2 cellular contexts compared by ENCODE assay signal in the genomic region with DNA sequence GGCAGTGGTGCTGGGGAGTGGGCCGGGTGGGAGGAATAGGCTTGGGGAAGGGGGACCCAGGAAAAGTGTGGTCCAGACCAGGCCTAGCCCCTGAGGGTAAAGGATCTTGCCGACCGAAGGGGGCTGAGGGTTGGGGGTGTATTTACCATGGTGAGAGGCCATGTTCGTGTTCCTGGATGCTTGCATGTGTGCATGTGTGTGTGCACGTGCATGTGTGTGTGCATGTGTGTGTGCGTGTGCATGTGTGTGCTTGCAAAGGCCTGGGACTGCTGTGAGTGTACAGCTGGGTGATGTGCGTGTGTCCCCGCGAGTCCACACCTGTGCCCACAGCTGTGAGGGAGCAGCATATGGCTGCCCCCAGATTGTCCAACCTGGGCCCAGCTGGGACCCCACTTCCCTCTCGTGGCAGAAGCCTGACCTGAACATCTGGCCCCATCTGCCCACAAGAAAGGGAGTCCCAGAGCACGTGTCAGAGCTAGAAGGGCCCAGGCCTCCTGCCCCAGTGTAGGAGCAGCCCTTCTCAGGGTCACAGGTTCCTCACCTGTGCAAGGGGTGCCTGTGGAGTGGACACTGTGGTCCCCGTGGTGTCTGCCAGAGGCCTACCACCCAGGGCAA.
TF ChIP-seq lines count a peak whose summit lies in the region.

No MANE protein-coding gene starts in this region.

TF ChIP-seq in SK-N-SH, 30 proteins besides CTCF, POLR2A, EP300 and RAD21 (continued from another document):
- TF ChIP-seq, protein P1, sequence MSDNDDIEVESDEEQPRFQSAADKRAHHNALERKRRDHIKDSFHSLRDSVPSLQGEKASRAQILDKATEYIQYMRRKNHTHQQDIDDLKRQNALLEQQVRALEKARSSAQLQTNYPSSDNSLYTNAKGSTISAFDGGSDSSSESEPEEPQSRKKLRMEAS (IDR thresholded peaks at IDR 0.05; ENCODE audit: low read depth), result no peak
- no peak for TF ChIP-seq FOXM1 (IDR thresholded peaks at IDR 0.05; ENCODE audit: low read depth)
- no peak for TF ChIP-seq FOXJ3 (CRISPR knock-in tag; IDR thresholded peaks at IDR 0.05)
- TF ChIP-seq MXI1 (IDR thresholded peaks at IDR 0.05; ENCODE audit: low read depth, low read length), result no peak
- TF ChIP-seq GATA2 (CRISPR knock-in tag; IDR thresholded peaks at IDR 0.05), result no peak
- TF ChIP-seq, protein P2, sequence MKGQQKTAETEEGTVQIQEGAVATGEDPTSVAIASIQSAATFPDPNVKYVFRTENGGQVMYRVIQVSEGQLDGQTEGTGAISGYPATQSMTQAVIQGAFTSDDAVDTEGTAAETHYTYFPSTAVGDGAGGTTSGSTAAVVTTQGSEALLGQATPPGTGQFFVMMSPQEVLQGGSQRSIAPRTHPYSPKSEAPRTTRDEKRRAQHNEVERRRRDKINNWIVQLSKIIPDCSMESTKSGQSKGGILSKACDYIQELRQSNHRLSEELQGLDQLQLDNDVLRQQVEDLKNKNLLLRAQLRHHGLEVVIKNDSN (IDR thresholded peaks at IDR 0.05; ENCODE audit: borderline replicate concordance, low read depth), result no peak
- TF ChIP-seq CHD2 (IDR thresholded peaks at IDR 0.05; ENCODE audit: low read length, partially characterized antibody), result no peak

TF ChIP-seq in SK-N-SH treated with all-trans-retinoic acid at 6 μM for 48 hours, 23 proteins besides CTCF, POLR2A, EP300 and RAD21:
- TF ChIP-seq ZC3H10 (CRISPR knock-in tag; IDR thresholded peaks at IDR 0.05) (no peak), CSDC2 (CRISPR knock-in tag; IDR thresholded peaks at IDR 0.05) (no peak), OSR1 (CRISPR knock-in tag; IDR thresholded peaks at IDR 0.05) (no peak), RARB (CRISPR knock-in tag; IDR thresholded peaks at IDR 0.05) (no peak), PPARA (CRISPR knock-in tag; IDR thresholded peaks at IDR 0.05; ENCODE audit: borderline replicate concordance) (no peak), ISL1 (CRISPR knock-in tag; IDR thresholded peaks at IDR 0.05) (no peak)
